ENCODE assay signal across 1 cellular context in genomic region chr20:63525185-63525584, GRCh38.
TF ChIP-seq lines count a peak whose summit lies in the region.

No MANE protein-coding gene starts in this region.

TF ChIP-seq in SK-N-SH treated with all-trans-retinoic acid at 6 μM for 48 hours, 23 proteins besides CTCF, POLR2A, EP300 and RAD21 (continued from another document):
- no peak for TF ChIP-seq TSHZ2 (CRISPR knock-in tag; IDR thresholded peaks at IDR 0.05)
